Comparison of ENCODE assay signal across 8 cellular contexts in the genomic region with DNA sequence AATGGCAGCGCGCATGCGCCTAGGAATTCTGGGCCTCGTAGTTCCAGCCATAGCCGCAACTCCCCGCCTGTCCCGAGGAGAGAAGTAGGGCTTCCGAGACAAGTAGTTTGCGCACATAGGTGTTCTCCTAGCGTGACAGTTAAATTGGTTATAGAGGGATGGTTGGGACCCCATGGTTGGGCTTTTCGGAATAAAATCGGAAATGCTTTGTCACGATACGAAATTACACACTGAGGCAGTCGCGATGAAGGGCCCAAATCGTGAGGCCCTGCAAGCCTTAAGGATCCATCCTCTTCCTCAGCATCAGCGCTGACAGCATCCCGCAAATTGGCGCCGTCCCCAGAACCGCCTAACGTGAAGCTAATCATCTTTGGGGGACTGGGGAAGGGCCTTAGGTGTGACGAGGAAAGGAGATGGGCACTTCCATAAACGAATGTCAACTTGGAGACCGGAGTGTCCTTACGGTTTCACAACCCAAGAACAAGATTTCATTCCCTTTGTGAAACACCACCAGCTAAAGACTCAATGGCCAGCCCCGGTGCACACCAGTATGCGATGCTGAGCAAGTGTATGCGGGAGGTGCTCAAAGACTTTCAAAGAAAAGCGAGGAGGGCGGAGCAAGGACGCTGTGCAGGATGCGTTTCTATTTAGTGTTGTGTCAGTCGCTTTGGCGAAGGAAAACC.
DNase-seq lines count a peak whose midpoint lies in the region; ATAC-seq, FAIRE-seq and TF ChIP-seq lines count a peak whose summit lies in the region.

No MANE protein-coding gene starts in this region.

- intact Hi-C loops in posterior cingulate gyrus (cut with DNase I) = loop anchor here (2.0 to 10.0 kb wide), 3 partner anchors 184 to 426 kb away; partner anchors contain the start of genes CDAN1, SNAP23, STARD9 and ZNF106

- no peak for TF ChIP-seq CTCF in GM13976 (IDR thresholded peaks at IDR 0.05; ENCODE audit: borderline replicate concordance, control extremely low read depth, extremely low read depth, insufficient read depth, missing control alignments)

- FAIRE-seq in GM19239 (lab: Jason Lieb, UNC) = peak; percentile 26

- DNase-seq in GM19239 (ENCODE audit: insufficient read length, low spot score) (no peak), NCI-H69 (lab: John Stamatoyannopoulos, UW) (peak; percentile 53), globus pallidus (ENCODE audit: low spot score) (peak; percentile 61), posterior cingulate gyrus (peak; percentile 17 to 90 (median 39)), GM13976 (ENCODE audit: low spot score) (no peak)
- peak; percentile 14 for DNase-seq in activated gamma-delta T cell treated with anti-CD3 and anti-CD28 coated beads, Interleukin-2, amount 50 U/mL, for 16 hours (ENCODE audit: low read depth)

- no peak for ATAC-seq in GM19328 (IDR thresholded peaks at IDR 0.05; ENCODE audit: unreplicated experiment)
- ATAC-seq in GM21576 (IDR thresholded peaks at IDR 0.05; ENCODE audit: unreplicated experiment) = no peak

- in situ Hi-C loops in GM13976 (cut with MboI; ENCODE audit: low sequenced_read_pairs, unreplicated experiment) = loop anchor here (10.0 kb wide), 1 partner anchor 216 kb away; no protein-coding TSS in a partner anchor

Comparison
In these comparisons a context has a peak if more than half of its experiments do, and no peak if none do; other contexts are left out.
1. DNase-seq: peak in NCI-H69 (single experiment), activated gamma-delta T cell treated with anti-CD3 and anti-CD28 coated beads, Interleukin-2, amount 50 U/mL, for 16 hours (single experiment), globus pallidus (single experiment) and posterior cingulate gyrus (10 of 10); none in GM19239 (single experiment) and GM13976 (single experiment).